ENCODE assay signal across 1 cellular context in the genomic region with DNA sequence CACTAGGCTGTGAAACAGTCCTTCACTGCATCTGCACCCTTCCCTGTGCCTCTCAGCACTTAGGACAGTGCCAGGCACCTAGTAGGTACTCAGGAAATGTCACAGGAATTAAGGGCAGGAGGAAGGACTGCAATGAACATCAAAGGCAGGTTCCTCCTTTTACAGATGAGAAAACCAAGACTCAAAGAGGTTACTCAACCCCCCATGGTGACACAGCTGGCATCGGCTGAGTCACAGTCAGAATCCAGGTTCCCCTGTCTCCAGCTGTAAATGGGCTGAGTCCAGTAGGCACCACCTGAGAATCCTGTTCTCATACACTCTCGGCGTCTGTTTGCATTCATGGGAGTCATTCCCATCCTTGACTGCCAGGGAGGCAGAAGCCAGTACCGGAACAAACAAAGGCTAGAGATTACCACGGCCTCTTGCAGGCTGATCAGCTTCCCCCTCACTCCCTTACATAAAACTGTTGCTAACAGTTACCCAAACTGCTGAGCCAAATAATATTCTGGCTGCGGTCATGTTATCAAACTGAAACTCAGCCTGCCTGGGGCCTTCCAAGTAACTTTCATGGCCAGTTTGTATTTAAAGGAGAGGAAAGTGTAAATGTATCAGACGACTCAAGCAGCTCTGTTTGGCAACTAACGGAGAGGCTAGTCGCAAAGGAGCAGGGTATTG.
TF ChIP-seq lines count a peak whose summit lies in the region.

No MANE protein-coding gene starts in this region.

TF ChIP-seq in HepG2, 621 proteins besides CTCF, POLR2A, EP300 and RAD21 (continued from another document):
- TF ChIP-seq CENPT (CRISPR knock-in tag; IDR thresholded peaks at IDR 0.05; ENCODE audit: low read depth) (no peak), GABPA (IDR thresholded peaks at IDR 0.05; ENCODE audit: low read depth, low read length) (no peak), GABPA (CRISPR knock-in tag; IDR thresholded peaks at IDR 0.05; ENCODE audit: low read depth) (peak; percentile 51), ZKSCAN1 (IDR thresholded peaks at IDR 0.05; ENCODE audit: low read length) (peak; percentile 81)
- TF ChIP-seq, protein P1, sequence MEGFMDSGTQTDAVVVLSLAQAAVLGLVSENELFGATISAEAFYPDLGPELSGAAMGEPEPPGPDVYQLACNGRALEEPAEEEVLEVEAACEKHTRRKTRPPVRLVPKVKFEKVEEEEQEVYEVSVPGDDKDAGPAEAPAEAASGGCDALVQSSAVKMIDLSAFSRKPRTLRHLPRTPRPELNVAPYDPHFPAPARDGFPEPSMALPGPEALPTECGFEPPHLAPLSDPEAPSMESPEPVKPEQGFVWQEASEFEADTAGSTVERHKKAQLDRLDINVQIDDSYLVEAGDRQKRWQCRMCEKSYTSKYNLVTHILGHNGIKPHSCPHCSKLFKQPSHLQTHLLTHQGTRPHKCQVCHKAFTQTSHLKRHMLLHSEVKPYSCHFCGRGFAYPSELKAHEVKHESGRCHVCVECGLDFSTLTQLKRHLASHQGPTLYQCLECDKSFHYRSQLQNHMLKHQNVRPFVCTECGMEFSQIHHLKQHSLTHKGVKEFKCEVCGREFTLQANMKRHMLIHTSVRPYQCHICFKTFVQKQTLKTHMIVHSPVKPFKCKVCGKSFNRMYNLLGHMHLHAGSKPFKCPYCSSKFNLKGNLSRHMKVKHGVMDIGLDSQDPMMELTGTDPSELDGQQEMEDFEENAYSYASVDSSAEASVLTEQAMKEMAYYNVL (CRISPR knock-in tag; IDR thresholded peaks at IDR 0.05; ENCODE audit: borderline replicate concordance) = no peak
